Comparison of ENCODE assay signal across 8 cellular contexts in genomic region chr15:38389924-38390542, GRCh38.
DNase-seq lines count a peak whose midpoint lies in the region; ATAC-seq and TF ChIP-seq lines count a peak whose summit lies in the region.

No MANE protein-coding gene starts in this region.

- no peak for TF ChIP-seq POLR2A in right lobe of liver (IDR thresholded peaks at IDR 0.05)

- H3K4me1 ChIP-seq in right lobe of liver, result no peaks in the 10 kb centered on the region

- 7% methylated on average over 2 of the region's 3 CpGs for WGBS in right lobe of liver (ENCODE audit: insufficient coverage, low coverage, low lambda C conversion rate, missing lambda C conversion rate)

- DNase-seq in GM10266 (ENCODE audit: extremely low spot score), result peak; percentile 59
- DNase-seq in MG63, result peak; percentile 12
- DNase-seq in activated CD4-positive, CD25-positive, alpha-beta regulatory T cell treated with anti-CD3 and anti-CD28 coated beads, Interleukin-2, amount 50 U/mL, for 16 hours (ENCODE audit: low read depth, low spot score), result peak; percentile 8
- peak; percentile 33 for DNase-seq in cerebellum (ENCODE audit: low spot score)
- DNase-seq in right lobe of liver, result peak; percentile 57 to 68 (median 57)
- peak; percentile 21 to 28 for DNase-seq in stimulated activated CD8-positive, alpha-beta memory T cell treated with anti-CD3 and anti-CD28 coated beads, Interleukin-15, amount 100 ng/mL, for 48 hours (ENCODE audit: low read depth in 2 of 2)
- no peak for DNase-seq in DMS79 (lab: John Stamatoyannopoulos, UW)

- H3K9me3 ChIP-seq in MG63 (peaks cover 6% of the 10 kb centered on the region), right lobe of liver (no peaks in the 10 kb centered on the region)

- ATAC-seq in GM21786 (IDR thresholded peaks at IDR 0.05; ENCODE audit: unreplicated experiment) (peak; percentile 68), right lobe of liver (peak; percentile 91 to 96 (median 94))

- H3K36me3 ChIP-seq in MG63, result no peaks in the 10 kb centered on the region
- no peaks in the 10 kb centered on the region for H3K36me3 ChIP-seq in right lobe of liver

- TF ChIP-seq CTCF in GM10266 (IDR thresholded peaks at IDR 0.05; ENCODE audit: control insufficient read depth, insufficient read depth, low read depth, missing control alignments) (peak; percentile 75), right lobe of liver (IDR thresholded peaks at IDR 0.05) (peak; percentile 75 to 90 (median 82))

- intact Hi-C loops in right lobe of liver (cut with DNase I), result no loop called here

- no peak overlapping the region for H3K4me3 ChIP-seq in MG63
- no peak overlapping the region for H3K4me3 ChIP-seq in right lobe of liver

- H3K27me3 ChIP-seq in MG63 (no peaks in the 10 kb centered on the region), right lobe of liver (no peaks in the 10 kb centered on the region)

- H3K27ac ChIP-seq in right lobe of liver, result no peak overlapping the region
